ENCODE assay signal across 12 cellular contexts in the genomic region with DNA sequence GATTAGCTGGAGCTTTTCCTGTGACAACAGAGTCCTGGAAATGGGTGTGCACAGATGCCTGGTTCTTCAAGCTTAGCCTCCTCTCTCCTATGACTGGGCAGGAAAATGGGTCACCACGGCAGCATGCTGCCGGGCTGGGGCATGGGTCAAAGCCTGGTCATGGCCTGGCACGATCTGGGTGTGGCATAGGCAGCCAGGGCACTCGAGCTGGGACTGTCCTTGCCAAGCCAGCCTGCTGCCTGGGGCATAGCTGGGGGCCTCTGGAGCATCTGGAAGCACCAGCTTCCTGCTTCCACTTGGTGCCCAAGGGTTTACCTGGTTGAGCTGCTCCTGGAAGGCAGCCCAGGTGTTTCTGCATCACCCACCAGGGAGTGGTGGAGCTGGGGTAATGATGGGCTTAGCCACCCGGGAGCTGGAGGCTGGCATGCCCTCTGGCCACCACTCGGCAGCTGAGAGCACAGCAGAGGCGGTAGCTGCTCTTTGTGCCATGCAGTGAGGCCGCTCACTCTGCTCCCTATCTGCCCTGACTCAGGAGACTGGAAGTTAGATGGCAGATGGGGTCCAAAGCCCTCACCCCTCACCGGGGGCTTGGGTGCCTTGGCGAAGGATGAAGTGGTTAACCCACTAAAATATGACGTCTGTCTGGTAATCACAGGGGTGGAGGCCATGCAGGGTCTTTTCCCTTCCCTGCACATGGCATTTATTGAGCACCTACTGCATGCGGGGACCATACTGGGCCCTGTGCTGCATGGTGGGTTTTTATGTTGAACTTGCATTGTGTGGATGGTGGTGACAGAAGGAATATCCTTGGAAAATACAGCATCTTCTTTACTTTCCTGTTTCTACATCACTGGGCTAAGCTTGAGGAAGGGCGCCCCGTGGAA. TPM values are rescaled to one million over a fixed set of nuclear protein-coding genes. Genes with fewer than 3 reads are reported as not detected.
A peak's percentile ranks its signal among the peaks of the same experiment; 100 is the strongest.
DNase-seq lines count a peak whose midpoint lies in the region; ATAC-seq and TF ChIP-seq lines count a peak whose summit lies in the region.
"Had no signal": no experiment of that assay in that cellular context is flagged by ENCODE, and none has a peak within 500 bp of the region (broad histone marks: within the 10 kb centered on the region; RNA-seq: fewer than 3 reads in every experiment).

No MANE protein-coding gene starts in this region.

- no peaks in the 10 kb centered on the region for H3K27me3 Mint-ChIP-seq in chondrocyte (ENCODE audit: low read depth)
- no peaks in the 10 kb centered on the region for H3K27me3 Mint-ChIP-seq in nephron (ENCODE audit: low read depth)

- DNase-seq in NCI-H345 (lab: John Stamatoyannopoulos, UW) (peak; percentile 13), NCI-H345 treated with DMSO at 0.1 percent for 48 hours (lab: John Stamatoyannopoulos, UW; ENCODE audit: unreplicated experiment) (no peak), M059J (ENCODE audit: low read depth) (peak; percentile 9), chondrocyte (ENCODE audit: low spot score) (no peak), 8988T (no peak)
- DNase-seq: cortex of kidney, NCI-H2171 had no signal

- H3K27ac Mint-ChIP-seq in chondrocyte (ENCODE audit: unreplicated experiment) (no peak overlapping the region), nephron (peak overlapping the region in 1 of 3 experiments; percentile 44)

- no peak for TF ChIP-seq CTCF in chondrocyte (IDR thresholded peaks at IDR 0.05)
- TF ChIP-seq CTCF in nephron (IDR thresholded peaks at IDR 0.05; ENCODE audit: unreplicated experiment in 3 of 3) = no peak

- H3K4me1 Mint-ChIP-seq in chondrocyte (ENCODE audit: low read depth) (peaks cover 6% of the 10 kb centered on the region), nephron (peaks cover 5% of the 10 kb centered on the region)

- H3K36me3 Mint-ChIP-seq in chondrocyte (ENCODE audit: low read depth) = no peaks in the 10 kb centered on the region
- no peaks in the 10 kb centered on the region for H3K36me3 Mint-ChIP-seq in nephron (ENCODE audit: low read depth)

- ATAC-seq in HG02973 (IDR thresholded peaks at IDR 0.05; ENCODE audit: unreplicated experiment) (no peak), GM19351 (IDR thresholded peaks at IDR 0.05; ENCODE audit: unreplicated experiment) (no peak)

- H3K9me3 Mint-ChIP-seq in chondrocyte (ENCODE audit: low read depth) = no peaks in the 10 kb centered on the region
- no peaks in the 10 kb centered on the region for H3K9me3 Mint-ChIP-seq in nephron

- H3K4me3 Mint-ChIP-seq in chondrocyte (ENCODE audit: unreplicated experiment) (peak overlapping the region; percentile 23), nephron (peak overlapping the region; percentile 76 to 87 (median 85))

RNA-seq across cellular contexts. Expression of gene OTUB2, which starts 1.7 kb away (rescaled TPM):
- 0.57 and 0.91 TPM in 2 replicates for total RNA-seq in M059J (2014; rRNA removed; shearing (Covaris generic))
- 0.99 to 2.1 TPM (median 1.9 TPM) in 3 replicates for total RNA-seq in chondrocyte

RNA-seq across cellular contexts. Expression of gene CCDC197, which starts 30.7 kb away (rescaled TPM):
- total RNA-seq in M059J (2014; rRNA removed; shearing (Covaris generic)) = not detected in 2 replicates
- total RNA-seq in chondrocyte = not detected in 3 replicates
- total RNA-seq: osteoblast, ureter had no signal

RNA-seq across cellular contexts. Expression of gene ASB2, which starts 51.4 kb away (rescaled TPM):
- not detected in 2 replicates for total RNA-seq in M059J (2014; rRNA removed; shearing (Covaris generic))
- 0.67 to 1.2 TPM in 2 of 3 replicates, not detected in the other for total RNA-seq in chondrocyte

RNA-seq across cellular contexts. Expression of gene DDX24, which starts 53.2 kb away (rescaled TPM):
- total RNA-seq in M059J (2014; rRNA removed; shearing (Covaris generic)) = 98.8 and 137 TPM in 2 replicates
- total RNA-seq in chondrocyte = 136 to 151 TPM (median 149 TPM) in 3 replicates

RNA-seq across cellular contexts. Expression of gene IFI27L1, which starts 53.3 kb away (rescaled TPM):
- total RNA-seq in M059J (2014; rRNA removed; shearing (Covaris generic)) = 18.7 and 19.3 TPM in 2 replicates
- total RNA-seq in chondrocyte = 33.0 to 35.0 TPM (median 33.6 TPM) in 3 replicates

Comparison
In these comparisons a context has a peak if more than half of its experiments do, and no peak if none do; other contexts are left out.
1. DNase-seq: peak in NCI-H345 (single experiment) and M059J (single experiment); none in NCI-H345 treated with DMSO at 0.1 percent for 48 hours (single experiment), chondrocyte (single experiment) and 8988T (single experiment).